ENCODE assay signal across 8 cellular contexts in genomic region chr2:241355983-241356870, GRCh38. TPM values are rescaled to one million over a fixed set of nuclear protein-coding genes. Genes with fewer than 3 reads are reported as not detected.
A peak's percentile ranks its signal among the peaks of the same experiment; 100 is the strongest.
DNase-seq lines count a peak whose midpoint lies in the region; ATAC-seq and TF ChIP-seq lines count a peak whose summit lies in the region.

Gene FARP2, plus strand, starts transcription at chr2:241356285. Its CDS starts 16,823 bp downstream, at chr2:241373108.

- DNase-seq in CD1c-positive myeloid dendritic cell (ENCODE audit: extremely low spot score) (peak; percentile 99), NCI-H774 (lab: John Stamatoyannopoulos, UW) (peak; percentile 97), left lung (peak; percentile 100)
- peak; percentile 97 to 98 for DNase-seq in activated CD4-positive, alpha-beta T cell treated with anti-CD3 and anti-CD28 coated beads, Interleukin-2, amount 50 U/mL, for 4 hours
- DNase-seq in stimulated activated CD4-positive, alpha-beta T cell treated with anti-CD3 and anti-CD28 coated beads, Interleukin-2, amount 100 ng/mL, for 4 hours (ENCODE audit: low read depth): peak; percentile 98

- peak; percentile 78 for ATAC-seq in GM19438 (IDR thresholded peaks at IDR 0.05; ENCODE audit: low read depth, unreplicated experiment)
- peak; percentile 74 for ATAC-seq in HG03571 (IDR thresholded peaks at IDR 0.05; ENCODE audit: unreplicated experiment)
- ATAC-seq in left lung: peak; percentile 89

- no peaks in the 10 kb centered on the region for H3K9me3 Mint-ChIP-seq in dendritic cell treated with granulocyte-macrophage colony-stimulating factor and Interleukin-4, amounts not matched to agents 40 ng/mL and 50 ng/mL, for 4 days

- H3K27me3 Mint-ChIP-seq in dendritic cell treated with granulocyte-macrophage colony-stimulating factor and Interleukin-4, amounts not matched to agents 40 ng/mL and 50 ng/mL, for 4 days: peaks cover 3% of the 10 kb centered on the region

- H3K27me3 ChIP-seq in left lung: no peaks in the 10 kb centered on the region

- H3K27ac ChIP-seq in left lung: peak within 1 kb of the TSS; percentile 73 to 87

- no peak for TF ChIP-seq CTCF in left lung (IDR thresholded peaks at IDR 0.05)

- H3K36me3 ChIP-seq in left lung: peaks cover 0 to 36% of the 10 kb centered on the region in 2 donors

- intact Hi-C loops in dendritic cell treated with granulocyte-macrophage colony-stimulating factor and Interleukin-4, amounts not matched to agents 40 ng/mL and 50 ng/mL, for 4 days (cut with micrococcal nuclease): loop anchor here (2.0 to 10.0 kb wide), 3 partner anchors 41 to 279 kb away; partner anchors contain the start of genes ATG4B, HDLBP, SEPTIN2 and STK25
- intact Hi-C loops in left lung (cut with DNase I): no loop called here

- peak within 1 kb of the TSS; percentile 82 for H3K4me3 ChIP-seq in left lung

- H3K4me1 ChIP-seq in left lung: peaks cover 22 to 37% of the 10 kb centered on the region in 2 donors

- peak within 1 kb of the TSS; percentile 90 for H3K27ac Mint-ChIP-seq in dendritic cell treated with granulocyte-macrophage colony-stimulating factor and Interleukin-4, amounts not matched to agents 40 ng/mL and 50 ng/mL, for 4 days

- H3K4me3 Mint-ChIP-seq in dendritic cell treated with granulocyte-macrophage colony-stimulating factor and Interleukin-4, amounts not matched to agents 40 ng/mL and 50 ng/mL, for 4 days: peak within 1 kb of the TSS; percentile 79

- H3K4me1 Mint-ChIP-seq in dendritic cell treated with granulocyte-macrophage colony-stimulating factor and Interleukin-4, amounts not matched to agents 40 ng/mL and 50 ng/mL, for 4 days (ENCODE audit: low read depth): peaks cover 44% of the 10 kb centered on the region

- H3K36me3 Mint-ChIP-seq in dendritic cell treated with granulocyte-macrophage colony-stimulating factor and Interleukin-4, amounts not matched to agents 40 ng/mL and 50 ng/mL, for 4 days (ENCODE audit: low read depth): peaks cover 53% of the 10 kb centered on the region

- H3K9me3 ChIP-seq in left lung: no peaks in the 10 kb centered on the region

RNA-seq across cellular contexts. Expression of gene FARP2, which starts in this region (rescaled TPM):
- total RNA-seq in left lung: 10 to 100 TPM; 32.2 to 37.0 TPM

Comparison
In these comparisons a context has a peak if more than half of its experiments do, and no peak if none do; other contexts are left out.
1. Peak in every context shown above with its lines: DNase-seq, ATAC-seq, H3K4me3 ChIP-seq and H3K27ac ChIP-seq.